8 cellular contexts compared by ENCODE assay signal in genomic region chr18:48951448-48952286, GRCh38. TPM values are rescaled to one million over a fixed set of nuclear protein-coding genes. Genes with fewer than 3 reads are reported as not detected.
DNase-seq lines count a peak whose midpoint lies in the region; ATAC-seq and TF ChIP-seq lines count a peak whose summit lies in the region.

No MANE protein-coding gene starts in this region.

- CTCF ChIA-PET in WTC11 (lab: Charles Lee) = interaction anchor here (0.6 to 1.8 kb wide), 9 partner anchors 14 to 340 kb away, joined by 3 to 11 read pairs (median 4); no protein-coding TSS in a partner anchor

- peaks cover 20% of the 10 kb centered on the region for H3K36me3 Mint-ChIP-seq in WTC11

- ATAC-seq in GM18868 (IDR thresholded peaks at IDR 0.05; ENCODE audit: unreplicated experiment) (peak; percentile 37), HG03066 (IDR thresholded peaks at IDR 0.05; ENCODE audit: low read depth, unreplicated experiment) (peak; percentile 34), WTC11 (peak; percentile 22)

- no peak for TF ChIP-seq CTCF in WTC11 (IDR thresholded peaks at IDR 0.05)

- peaks cover 5% of the 10 kb centered on the region for H3K27me3 Mint-ChIP-seq in WTC11 (ENCODE audit: low read depth)

- H2AFZ ChIP-seq in ACC112 (ENCODE audit: low read length, unreplicated experiment) = peak overlapping the region; percentile 80

- H3K27ac ChIP-seq in ACC112 (ENCODE audit: low read depth, low read length) (peak overlapping the region; percentile 93), caudate nucleus (ENCODE audit: low read depth, low read length) (peak overlapping the region; percentile 95)

- DNase-seq in NCI-H2227 (lab: John Stamatoyannopoulos, UW; ENCODE audit: unreplicated experiment) = peak; percentile 93
- peak; percentile 76 for DNase-seq in WTC11 (ENCODE audit: low spot score)
- peak in 58 of 61 donors; percentile 32 to 92 (median 78) for DNase-seq in caudate nucleus (lab: John Stamatoyannopoulos, UW)
- peak; percentile 88 for DNase-seq in iris pigment epithelial cell (ENCODE audit: low read depth)
- peak; percentile 54 to 60 for DNase-seq in stimulated activated CD4-positive, alpha-beta T cell treated with anti-CD3 and anti-CD28 coated beads, Interleukin-12 subunit alpha, Interleukin-12 subunit beta, amount 100 ng/mL, for 24 hours (ENCODE audit: low read depth in 2 of 2)

- POLR2A ChIA-PET in WTC11 (lab: Charles Lee) = interaction anchor here (0.6 to 2.0 kb wide), 14 partner anchors 10 to 858 kb away, joined by 3 to 10 read pairs (median 4); no protein-coding TSS in a partner anchor

- H3K9me3 Mint-ChIP-seq in WTC11 = no peaks in the 10 kb centered on the region

- H3K79me2 ChIP-seq in ACC112 (ENCODE audit: control insufficient read depth, insufficient read depth, low read length, unreplicated experiment) = peaks cover 51% of the 10 kb centered on the region

- peak overlapping the region; percentile 99 for H3K27ac Mint-ChIP-seq in WTC11

- H3K27me3 ChIP-seq in ACC112 (ENCODE audit: insufficient read depth, low read length) = no peaks in the 10 kb centered on the region

- peaks cover 25% of the 10 kb centered on the region for H3K4me1 ChIP-seq in ACC112 (ENCODE audit: control insufficient read depth, insufficient read depth, low read length, unreplicated experiment)

- H3K4me1 Mint-ChIP-seq in WTC11 = peaks cover 52% of the 10 kb centered on the region

- H3K4me3 Mint-ChIP-seq in WTC11 = peak overlapping the region; percentile 91

- H3K36me3 ChIP-seq in ACC112 (ENCODE audit: insufficient read depth, low read length) = no peaks in the 10 kb centered on the region

- peak overlapping the region; percentile 99 for H3K4me3 ChIP-seq in ACC112 (ENCODE audit: low read depth, low read length)

TF ChIP-seq in WTC11, 78 proteins besides CTCF, POLR2A, EP300 and RAD21 (continues in another document):
- no peak for TF ChIP-seq IRF2 (CRISPR knock-in tag; IDR thresholded peaks at IDR 0.05; ENCODE audit: borderline replicate concordance, low read depth)
- TF ChIP-seq, protein P1, sequence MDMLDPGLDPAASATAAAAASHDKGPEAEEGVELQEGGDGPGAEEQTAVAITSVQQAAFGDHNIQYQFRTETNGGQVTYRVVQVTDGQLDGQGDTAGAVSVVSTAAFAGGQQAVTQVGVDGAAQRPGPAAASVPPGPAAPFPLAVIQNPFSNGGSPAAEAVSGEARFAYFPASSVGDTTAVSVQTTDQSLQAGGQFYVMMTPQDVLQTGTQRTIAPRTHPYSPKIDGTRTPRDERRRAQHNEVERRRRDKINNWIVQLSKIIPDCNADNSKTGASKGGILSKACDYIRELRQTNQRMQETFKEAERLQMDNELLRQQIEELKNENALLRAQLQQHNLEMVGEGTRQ (CRISPR knock-in tag; IDR thresholded peaks at IDR 0.05) = peak; percentile 85
- TF ChIP-seq E2F4 (CRISPR knock-in tag; IDR thresholded peaks at IDR 0.05; ENCODE audit: borderline replicate concordance, low read depth) = peak; percentile 42; the same call in 1 of the 2 replicates
- TF ChIP-seq, protein P2, sequence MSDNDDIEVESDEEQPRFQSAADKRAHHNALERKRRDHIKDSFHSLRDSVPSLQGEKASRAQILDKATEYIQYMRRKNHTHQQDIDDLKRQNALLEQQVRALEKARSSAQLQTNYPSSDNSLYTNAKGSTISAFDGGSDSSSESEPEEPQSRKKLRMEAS (CRISPR knock-in tag; IDR thresholded peaks at IDR 0.05) = no peak
- TF ChIP-seq ZNF317 (CRISPR knock-in tag; IDR thresholded peaks at IDR 0.05; ENCODE audit: borderline replicate concordance, low read depth) = 0 out of 2 replicates have a peak, but pooled peaks have one; percentile 17
- no peak for TF ChIP-seq PREB (CRISPR knock-in tag; IDR thresholded peaks at IDR 0.05; ENCODE audit: borderline replicate concordance)
- no peak for TF ChIP-seq ZNF532 (CRISPR knock-in tag; IDR thresholded peaks at IDR 0.05; ENCODE audit: borderline replicate concordance)
- TF ChIP-seq, protein P3, sequence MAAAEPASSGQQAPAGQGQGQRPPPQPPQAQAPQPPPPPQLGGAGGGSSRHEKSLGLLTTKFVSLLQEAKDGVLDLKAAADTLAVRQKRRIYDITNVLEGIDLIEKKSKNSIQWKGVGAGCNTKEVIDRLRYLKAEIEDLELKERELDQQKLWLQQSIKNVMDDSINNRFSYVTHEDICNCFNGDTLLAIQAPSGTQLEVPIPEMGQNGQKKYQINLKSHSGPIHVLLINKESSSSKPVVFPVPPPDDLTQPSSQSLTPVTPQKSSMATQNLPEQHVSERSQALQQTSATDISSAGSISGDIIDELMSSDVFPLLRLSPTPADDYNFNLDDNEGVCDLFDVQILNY (CRISPR knock-in tag; IDR thresholded peaks at IDR 0.05) = peak; percentile 31; the same call in 1 of the 2 replicates
- no peak for TF ChIP-seq TP53 (CRISPR knock-in tag; IDR thresholded peaks at IDR 0.05)
- peak; percentile 69; the same call in 1 of the 2 replicates for TF ChIP-seq KAT7 (CRISPR knock-in tag; IDR thresholded peaks at IDR 0.05; ENCODE audit: borderline replicate concordance)
- TF ChIP-seq, protein P4, sequence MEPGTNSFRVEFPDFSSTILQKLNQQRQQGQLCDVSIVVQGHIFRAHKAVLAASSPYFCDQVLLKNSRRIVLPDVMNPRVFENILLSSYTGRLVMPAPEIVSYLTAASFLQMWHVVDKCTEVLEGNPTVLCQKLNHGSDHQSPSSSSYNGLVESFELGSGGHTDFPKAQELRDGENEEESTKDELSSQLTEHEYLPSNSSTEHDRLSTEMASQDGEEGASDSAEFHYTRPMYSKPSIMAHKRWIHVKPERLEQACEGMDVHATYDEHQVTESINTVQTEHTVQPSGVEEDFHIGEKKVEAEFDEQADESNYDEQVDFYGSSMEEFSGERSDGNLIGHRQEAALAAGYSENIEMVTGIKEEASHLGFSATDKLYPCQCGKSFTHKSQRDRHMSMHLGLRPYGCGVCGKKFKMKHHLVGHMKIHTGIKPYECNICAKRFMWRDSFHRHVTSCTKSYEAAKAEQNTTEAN (CRISPR knock-in tag; IDR thresholded peaks at IDR 0.05) = no peak
- no peak for TF ChIP-seq FOXP1 (CRISPR knock-in tag; IDR thresholded peaks at IDR 0.05; ENCODE audit: borderline replicate concordance)
- no peak for TF ChIP-seq ZMAT4 (CRISPR knock-in tag; IDR thresholded peaks at IDR 0.05)
- TF ChIP-seq USF1 (CRISPR knock-in tag; IDR thresholded peaks at IDR 0.05) = peak; percentile 76

RNA-seq across cellular contexts. Expression of gene SMAD7, which starts 0.9 kb away (rescaled TPM):
- 26.7 to 44.7 TPM (median 29.5 TPM) in 3 replicates for total RNA-seq in WTC11 (2021)

Comparison
In these comparisons a context has a peak if more than half of its experiments do, and no peak if none do; other contexts are left out.
1. Peak in every context shown above with its lines: DNase-seq, ATAC-seq, H3K4me3 ChIP-seq and H3K27ac ChIP-seq.